ENCODE assay signal across 1 cellular context in genomic region chr14:68463299-68463698, GRCh38.
TF ChIP-seq lines count a peak whose summit lies in the region.

No MANE protein-coding gene starts in this region.

TF ChIP-seq in HCT116, 20 proteins besides CTCF, POLR2A, EP300 and RAD21 (continued from another document):
- TF ChIP-seq MAX (IDR thresholded peaks at IDR 0.05) (no peak), SP1 (IDR thresholded peaks at IDR 0.05; ENCODE audit: low read depth) (no peak), ELF1 (IDR thresholded peaks at IDR 0.05; ENCODE audit: borderline replicate concordance, low read depth) (no peak), EZH2phosphoT487 (IDR thresholded peaks at IDR 0.05; ENCODE audit: borderline replicate concordance) (no peak), JUND (IDR thresholded peaks at IDR 0.05) (no peak), REST (IDR thresholded peaks at IDR 0.05; ENCODE audit: low read depth) (no peak), CBX3 (IDR thresholded peaks at IDR 0.05; ENCODE audit: low read depth) (no peak), CEBPB (IDR thresholded peaks at IDR 0.05; ENCODE audit: low read depth) (no peak), ATF3 (IDR thresholded peaks at IDR 0.05) (no peak), POLR2AphosphoS5 (IDR thresholded peaks at IDR 0.05; ENCODE audit: low read depth, low read length) (no peak)
